Comparison of ENCODE assay signal across 8 cellular contexts in genomic region chr16:11797166-11797956, GRCh38. TPM values are rescaled to one million over a fixed set of nuclear protein-coding genes. Genes with fewer than 3 reads are reported as not detected.
DNase-seq lines count a peak whose midpoint lies in the region; ATAC-seq, FAIRE-seq and TF ChIP-seq lines count a peak whose summit lies in the region.

A gene with protein sequence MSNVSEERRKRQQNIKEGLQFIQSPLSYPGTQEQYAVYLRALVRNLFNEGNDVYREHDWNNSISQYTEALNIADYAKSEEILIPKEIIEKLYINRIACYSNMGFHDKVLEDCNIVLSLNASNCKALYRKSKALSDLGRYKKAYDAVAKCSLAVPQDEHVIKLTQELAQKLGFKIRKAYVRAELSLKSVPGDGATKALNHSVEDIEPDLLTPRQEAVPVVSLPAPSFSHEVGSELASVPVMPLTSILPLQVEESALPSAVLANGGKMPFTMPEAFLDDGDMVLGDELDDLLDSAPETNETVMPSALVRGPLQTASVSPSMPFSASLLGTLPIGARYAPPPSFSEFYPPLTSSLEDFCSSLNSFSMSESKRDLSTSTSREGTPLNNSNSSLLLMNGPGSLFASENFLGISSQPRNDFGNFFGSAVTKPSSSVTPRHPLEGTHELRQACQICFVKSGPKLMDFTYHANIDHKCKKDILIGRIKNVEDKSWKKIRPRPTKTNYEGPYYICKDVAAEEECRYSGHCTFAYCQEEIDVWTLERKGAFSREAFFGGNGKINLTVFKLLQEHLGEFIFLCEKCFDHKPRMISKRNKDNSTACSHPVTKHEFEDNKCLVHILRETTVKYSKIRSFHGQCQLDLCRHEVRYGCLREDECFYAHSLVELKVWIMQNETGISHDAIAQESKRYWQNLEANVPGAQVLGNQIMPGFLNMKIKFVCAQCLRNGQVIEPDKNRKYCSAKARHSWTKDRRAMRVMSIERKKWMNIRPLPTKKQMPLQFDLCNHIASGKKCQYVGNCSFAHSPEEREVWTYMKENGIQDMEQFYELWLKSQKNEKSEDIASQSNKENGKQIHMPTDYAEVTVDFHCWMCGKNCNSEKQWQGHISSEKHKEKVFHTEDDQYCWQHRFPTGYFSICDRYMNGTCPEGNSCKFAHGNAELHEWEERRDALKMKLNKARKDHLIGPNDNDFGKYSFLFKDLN (minus strand): TSS chr16:11797258. CDS start chr16:11782354, 14,904 bp downstream.

- H3K36me3 ChIP-seq in OCI-LY1 (ENCODE audit: insufficient read depth, low read length) (peaks cover 9% of the 10 kb centered on the region; the same call in 1 of the 2 replicates), endothelial cell of umbilical vein (ENCODE audit: control insufficient read depth in 2 of 2, extremely low read depth in 1 of 2, insufficient read depth in 2 of 2, low read length in 2 of 2) (peaks cover 0 to 4% of the 10 kb centered on the region in 2 experiments)

- H3K4me1 ChIP-seq in OCI-LY1 (ENCODE audit: insufficient read depth, low read length, severe bottlenecking), result peaks cover 69% of the 10 kb centered on the region
- peaks cover 32% of the 10 kb centered on the region for H3K4me1 ChIP-seq in endothelial cell of umbilical vein (ENCODE audit: control insufficient read depth, extremely low read depth, insufficient read depth, low read length)

- peak; percentile 99 for DNase-seq in DMS 273 (lab: John Stamatoyannopoulos, UW; ENCODE audit: unreplicated experiment)
- DNase-seq in HuH-7 (ENCODE audit: low spot score), result peak; percentile 90
- peak; percentile 95 for DNase-seq in activated CD8-positive, alpha-beta memory T cell treated with anti-CD3 and anti-CD28 coated beads, Interleukin-2, amount 50 U/mL, for 48 hours
- DNase-seq in endothelial cell of umbilical vein (ENCODE audit: low read depth, low spot score), result peak; percentile 98
- DNase-seq in middle frontal gyrus (ENCODE audit: extremely low spot score, low spot score), result peak; percentile 96
- DNase-seq in stimulated activated CD8-positive, alpha-beta memory T cell treated with anti-CD3 and anti-CD28 coated beads, Interleukin-2, amount 100 ng/mL, for 48 hours (ENCODE audit: low read depth in 2 of 2), result peak; percentile 89 to 91

- intact Hi-C loops in endothelial cell of umbilical vein (cut with micrococcal nuclease), result loop anchor here (1.0 kb wide), 3 partner anchors 14 to 55 kb away; partner anchors contain the start of genes RSL1D1 and TXNDC11

- FAIRE-seq in endothelial cell of umbilical vein (lab: Jason Lieb, UNC), result peak; percentile 95

- H3K9me3 ChIP-seq in OCI-LY1 (ENCODE audit: low read length) (no peaks in the 10 kb centered on the region), endothelial cell of umbilical vein (replicated peaks; ENCODE audit: control insufficient read depth, insufficient read depth, low read length) (no peaks in the 10 kb centered on the region)

- TF ChIP-seq CTCF in OCI-LY1 (IDR thresholded peaks at IDR 0.05; ENCODE audit: low read length) (peak; percentile 56), endothelial cell of umbilical vein (IDR thresholded peaks at IDR 0.05; ENCODE audit: extremely low read depth in 1 of 2, insufficient read depth in 1 of 2, low read depth in 1 of 2, low read length in 2 of 2) (peak; percentile 49 to 88)

- H3K79me2 ChIP-seq in OCI-LY1 (ENCODE audit: insufficient read depth, low read length) (peaks cover 42% of the 10 kb centered on the region), endothelial cell of umbilical vein (ENCODE audit: control insufficient read depth, insufficient read depth, low read length) (peaks cover 60% of the 10 kb centered on the region)

- dilution Hi-C loops in endothelial cell of umbilical vein (cut with MboI; ENCODE audit: extremely low pct_ligation_motif_present, low sequenced_read_pairs), result no loop called here

- H3K4me2 ChIP-seq in OCI-LY1 (ENCODE audit: low read length) (peak within 1 kb of the TSS; percentile 91), endothelial cell of umbilical vein (ENCODE audit: insufficient read depth, low read length) (peak within 1 kb of the TSS; percentile 88)

- no peaks in the 10 kb centered on the region for H3K9me1 ChIP-seq in endothelial cell of umbilical vein (replicated peaks; ENCODE audit: control insufficient read depth, extremely low read depth, insufficient read depth, low read length)

- peaks cover 4% of the 10 kb centered on the region; the same call in 1 of the 2 replicates for H3K27me3 ChIP-seq in OCI-LY1 (ENCODE audit: insufficient read depth, low read length)
- H3K27me3 ChIP-seq in endothelial cell of umbilical vein (ENCODE audit: control insufficient read depth in 2 of 2, insufficient read depth in 2 of 2, low read length in 2 of 2), result no peaks in the 10 kb centered on the region

- H3F3A ChIP-seq in OCI-LY1 (ENCODE audit: insufficient read depth, low read length), result peaks cover 5% of the 10 kb centered on the region; the same call in 1 of the 2 replicates

- no peaks in the 10 kb centered on the region for H3K9me2 ChIP-seq in OCI-LY1 (ENCODE audit: low read depth, low read length)

- peak within 1 kb of the TSS; percentile 96 for H3K4me3 ChIP-seq in OCI-LY1 (ENCODE audit: low read depth, low read length, poor library complexity, severe bottlenecking)
- H3K4me3 ChIP-seq in endothelial cell of umbilical vein (replicated peaks in 1 of 3; ENCODE audit: insufficient read depth in 1 of 3, low read depth in 1 of 3, low read length in 3 of 3), result peak within 1 kb of the TSS; percentile 82 to 93 (median 93)

- H3K27ac ChIP-seq in OCI-LY1 (ENCODE audit: low read depth, low read length, poor library complexity, severe bottlenecking) (peak within 1 kb of the TSS; percentile 79), endothelial cell of umbilical vein (ENCODE audit: insufficient read depth, low read depth, low read length) (peak within 1 kb of the TSS; percentile 87)

- BruUV-seq in endothelial cell of umbilical vein (replicated peaks; lab: Mats Ljungman, UMichigan), result TSS peak; percentile 81

- peak within 1 kb of the TSS; percentile 99 for H3K9ac ChIP-seq in OCI-LY1 (ENCODE audit: low read length)
- peak within 1 kb of the TSS; percentile 97 for H3K9ac ChIP-seq in endothelial cell of umbilical vein (replicated peaks; ENCODE audit: extremely low read depth, insufficient read depth, low read length)

- no peak within 1 kb of the TSS for H2AFZ ChIP-seq in OCI-LY1 (ENCODE audit: low read length)
- H2AFZ ChIP-seq in endothelial cell of umbilical vein (ENCODE audit: low read depth, low read length), result peak within 1 kb of the TSS; percentile 24

- POLR2A ChIA-PET in endothelial cell of umbilical vein (lab: Charles Lee), result interaction anchor here (0.6 to 1.0 kb wide), 4 partner anchors 11 to 289 kb away, joined by 3 to 5 read pairs (median 4); partner anchors contain the start of gene TXNDC11

- CTCF ChIA-PET in endothelial cell of umbilical vein (lab: Charles Lee), result interaction anchor here (0.5 to 3.3 kb wide), 31 partner anchors 8 to 441 kb away, joined by 3 to 29 read pairs (median 5); partner anchors contain the start of genes GSPT1, RSL1D1 and TXNDC11

- peak; percentile 98 for TF ChIP-seq POLR2A in endothelial cell of umbilical vein (IDR thresholded peaks at IDR 0.05; ENCODE audit: low read depth, low read length)

- ATAC-seq in GM21447 (IDR thresholded peaks at IDR 0.05; ENCODE audit: unreplicated experiment), result peak; percentile 84

- H4K20me1 ChIP-seq in OCI-LY1 (ENCODE audit: insufficient read depth, low read length) (no peaks in the 10 kb centered on the region), endothelial cell of umbilical vein (replicated peaks; ENCODE audit: control insufficient read depth, extremely low read depth, insufficient read depth, low read length) (peaks cover 2% of the 10 kb centered on the region)

TF ChIP-seq in endothelial cell of umbilical vein, 7 proteins besides CTCF, POLR2A, EP300 and RAD21:
- TF ChIP-seq POLR2AphosphoS5 (IDR thresholded peaks at IDR 0.05; ENCODE audit: insufficient read depth, low read depth, low read length), result peak; percentile 83
- no peak for TF ChIP-seq EZH2 (IDR thresholded peaks at IDR 0.05; ENCODE audit: borderline replicate concordance, low read depth, low read length, severe bottlenecking)

RNA-seq across cellular contexts. Expression of the gene that starts here (rescaled TPM):
- total RNA-seq in endothelial cell of umbilical vein, result 73.9 and 78.0 TPM in 2 replicates
- polyA plus RNA-seq in endothelial cell of umbilical vein, result 32.6 and 44.1 TPM in 2 replicates
- polyA plus RNA-seq in endothelial cell of umbilical vein (2011; cell fraction: cytosol; rRNA removed), result 49.5 and 53.1 TPM in 2 replicates
- 143 and 147 TPM in 2 replicates for polyA plus RNA-seq in endothelial cell of umbilical vein (2011; cell fraction: nucleus; rRNA removed)
- polyA plus RNA-seq in endothelial cell of umbilical vein (2012), result 37.1 and 43.8 TPM in 2 replicates
- polyA minus RNA-seq in endothelial cell of umbilical vein, result 78.3 and 80.2 TPM in 2 replicates
- polyA minus RNA-seq in endothelial cell of umbilical vein (2011; cell fraction: cytosol; rRNA and poly(A)+ RNA removed), result 8.8 TPM
- 85.4 and 110 TPM in 2 replicates for polyA minus RNA-seq in endothelial cell of umbilical vein (2011; cell fraction: nucleus; rRNA and poly(A)+ RNA removed)

Comparison
In these comparisons a context has a peak if more than half of its experiments do, and no peak if none do; other contexts are left out.
1. Peak in every context shown above with its lines: DNase-seq, ATAC-seq, H3K4me3 ChIP-seq and H3K27ac ChIP-seq.